In the genomic region with DNA sequence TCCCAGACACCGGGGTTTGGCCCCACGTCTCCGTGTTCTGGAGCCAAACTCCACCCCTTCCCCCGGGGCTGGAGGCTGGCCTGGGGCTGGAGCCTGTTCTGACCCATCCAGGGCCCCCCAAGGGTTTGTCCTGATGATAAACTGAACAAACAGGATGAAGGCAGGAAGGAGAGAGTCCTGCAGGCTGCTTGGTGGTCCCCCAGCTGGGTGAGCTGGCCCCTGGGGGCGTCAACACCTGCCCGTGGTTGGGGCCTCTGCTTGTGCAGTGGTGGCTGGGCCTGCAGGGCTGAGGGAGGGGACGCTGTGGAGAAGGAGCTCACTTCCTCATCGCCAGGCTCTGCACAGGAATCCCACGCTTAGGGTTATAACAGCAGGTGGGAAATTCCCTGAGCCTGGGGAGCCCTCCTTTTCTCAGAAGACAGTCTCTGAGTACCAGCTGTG, we compare ENCODE assay signal across 8 cellular contexts. TPM values are rescaled to one million over a fixed set of nuclear protein-coding genes. Genes with fewer than 3 reads are reported as not detected.
A peak's percentile ranks its signal among the peaks of the same experiment; 100 is the strongest.
DNase-seq lines count a peak whose midpoint lies in the region; ATAC-seq and TF ChIP-seq lines count a peak whose summit lies in the region.

No MANE protein-coding gene starts in this region.

- peaks cover 42% of the 10 kb centered on the region for H3K4me1 Mint-ChIP-seq in activated CD4-positive, alpha-beta memory T cell treated with anti-CD3 and anti-CD28 coated beads for 36 hours (ENCODE audit: low read depth)

- H2AFZ ChIP-seq in hepatocyte, result no peak overlapping the region

- TF ChIP-seq POLR2A in thyroid gland (IDR thresholded peaks at IDR 0.05), result no peak

- H3K27ac ChIP-seq in hepatocyte (peak overlapping the region; percentile 97), thyroid gland (peak overlapping the region; percentile 5 to 91 (median 76))

- H3K27ac Mint-ChIP-seq in activated CD4-positive, alpha-beta memory T cell treated with anti-CD3 and anti-CD28 coated beads for 36 hours, result peak overlapping the region; percentile 81

- intact Hi-C loops in activated CD4-positive, alpha-beta memory T cell treated with anti-CD3 and anti-CD28 coated beads for 36 hours (cut with micrococcal nuclease), result loop anchor here (2.0 kb wide), 1 partner anchor 19 kb away; no protein-coding TSS in a partner anchor
- intact Hi-C loops in thyroid gland (cut with DNase I), result no loop called here

- no peaks in the 10 kb centered on the region for H4K20me1 ChIP-seq in hepatocyte (ENCODE audit: insufficient read depth, poor library complexity, severe bottlenecking)

- H3K4me3 Mint-ChIP-seq in activated CD4-positive, alpha-beta memory T cell treated with anti-CD3 and anti-CD28 coated beads for 36 hours, result peak overlapping the region; percentile 83

- no peaks in the 10 kb centered on the region for H3K9me2 ChIP-seq in hepatocyte (replicated peaks; ENCODE audit: insufficient read depth)

- H3K79me2 ChIP-seq in hepatocyte, result peaks cover 39% of the 10 kb centered on the region

- peak; percentile 73 for DNase-seq in activated CD4-positive, alpha-beta memory T cell treated with anti-CD3 and anti-CD28 coated beads for 36 hours
- no peak for DNase-seq in hepatocyte (ENCODE audit: low spot score)
- DNase-seq in thyroid gland, result peak in 1 of 2 donors; percentile 26
- no peak for DNase-seq in SK-N-DZ (ENCODE audit: low spot score)
- DNase-seq in AG08395 (ENCODE audit: low spot score), result no peak
- no peak for DNase-seq in NCI-H510A (lab: John Stamatoyannopoulos, UW)

- 37% methylated on average over 8 of the region's 9 CpGs for WGBS in hepatocyte (ENCODE audit: low lambda C conversion rate, missing lambda C conversion rate)
- WGBS in thyroid gland, 2 donors, result 35 to 40% methylated on average over 6 to 8 of the region's 9 CpGs

- H3K36me3 ChIP-seq in hepatocyte (replicated peaks; ENCODE audit: insufficient read depth, low read depth) (no peaks in the 10 kb centered on the region), thyroid gland (no peaks in the 10 kb centered on the region)

- POLR2A ChIA-PET in activated CD4-positive, alpha-beta memory T cell treated with anti-CD3 and anti-CD28 coated beads for 36 hours (lab: Charles Lee), result interaction anchor here (1.5 kb wide), 1 partner anchor 20 kb away, joined by 4 read pairs; no protein-coding TSS in a partner anchor

- no peaks in the 10 kb centered on the region for H3K9me3 ChIP-seq in hepatocyte (ENCODE audit: low read depth)
- no peaks in the 10 kb centered on the region for H3K9me3 ChIP-seq in thyroid gland

- peak overlapping the region; percentile 81 for H3K4me2 ChIP-seq in hepatocyte

- no peaks in the 10 kb centered on the region for H3K9me3 Mint-ChIP-seq in activated CD4-positive, alpha-beta memory T cell treated with anti-CD3 and anti-CD28 coated beads for 36 hours

- TF ChIP-seq CTCF in hepatocyte (IDR thresholded peaks at IDR 0.05; ENCODE audit: poor library complexity) (no peak), thyroid gland (IDR thresholded peaks at IDR 0.05) (no peak)

- CTCF ChIA-PET in activated CD4-positive, alpha-beta memory T cell treated with anti-CD3 and anti-CD28 coated beads for 36 hours (lab: Charles Lee), result interaction anchor here (1.1 to 1.7 kb wide), 2 partner anchors 25 to 41 kb away, joined by 7 read pairs; no protein-coding TSS in a partner anchor

- H3K27me3 ChIP-seq in hepatocyte, result no peaks in the 10 kb centered on the region
- H3K27me3 ChIP-seq in thyroid gland, result no peaks in the 10 kb centered on the region

- peak; percentile 41 for ATAC-seq in GM19023 (IDR thresholded peaks at IDR 0.05; ENCODE audit: unreplicated experiment)
- peak; percentile 27 for ATAC-seq in HG03103 (IDR thresholded peaks at IDR 0.05; ENCODE audit: low read depth, unreplicated experiment)

- no peaks in the 10 kb centered on the region for H3K27me3 Mint-ChIP-seq in activated CD4-positive, alpha-beta memory T cell treated with anti-CD3 and anti-CD28 coated beads for 36 hours

- H3K4me1 ChIP-seq in hepatocyte (ENCODE audit: insufficient read depth), result peaks cover 69% of the 10 kb centered on the region
- peaks cover 34 to 53% of the 10 kb centered on the region in 2 donors for H3K4me1 ChIP-seq in thyroid gland

- no peak overlapping the region for H3K4me3 ChIP-seq in hepatocyte
- H3K4me3 ChIP-seq in thyroid gland (replicated peaks in 1 of 3), result peak overlapping the region in 1 of 3 donors; percentile 33

- peaks cover 1% of the 10 kb centered on the region for H3K36me3 Mint-ChIP-seq in activated CD4-positive, alpha-beta memory T cell treated with anti-CD3 and anti-CD28 coated beads for 36 hours

RNA-seq across cellular contexts. Expression of a gene that starts 2.3 kb away (rescaled TPM):
- total RNA-seq in activated CD4-positive, alpha-beta memory T cell treated with anti-CD3 and anti-CD28 coated beads for 36 hours, result 10 to 100 TPM; 28.5 to 28.8 TPM
- total RNA-seq in hepatocyte, result 16.5 and 35.4 TPM in 2 replicates
- 30.3 and 41.2 TPM in 2 replicates for polyA plus RNA-seq in hepatocyte
- 10 to 100 TPM; 13.5 to 29.5 (median 16.4) TPM for total RNA-seq in thyroid gland
- 0.26 and 1.7 TPM in 2 replicates for polyA plus RNA-seq in SK-N-DZ (2014; cell fraction: cytosol; rRNA removed)
- 0.84 and 3.0 TPM in 2 replicates for polyA plus RNA-seq in SK-N-DZ (2014; cell fraction: nucleus; rRNA removed)

RNA-seq across cellular contexts. Expression of a gene that starts 42.7 kb away (rescaled TPM):
- total RNA-seq in activated CD4-positive, alpha-beta memory T cell treated with anti-CD3 and anti-CD28 coated beads for 36 hours, result under 1 TPM; 0.55 to 0.63 TPM
- 0.68 and 1.7 TPM in 2 replicates for total RNA-seq in hepatocyte
- polyA plus RNA-seq in hepatocyte, result 2.0 and 3.3 TPM in 2 replicates
- total RNA-seq in thyroid gland, result 10 to 100 TPM in 2 of 4 donors, 1 to 10 TPM in 2; 9.2 to 24.0 (median 12.3) TPM
- polyA plus RNA-seq in SK-N-DZ (2014; cell fraction: cytosol; rRNA removed), result 0.16 and 0.37 TPM in 2 replicates
- polyA plus RNA-seq in SK-N-DZ (2014; cell fraction: nucleus; rRNA removed), result 0.08 TPM in 1 of 2 replicates, not detected in the other
